9 cellular contexts compared by ENCODE assay signal in genomic region chr17:40418428-40418706, GRCh38. TPM values are rescaled to one million over a fixed set of nuclear protein-coding genes. Genes with fewer than 3 reads are reported as not detected.
DNase-seq lines count a peak whose midpoint lies in the region; ATAC-seq and TF ChIP-seq lines count a peak whose summit lies in the region.
"Had no signal": no experiment of that assay in that cellular context is flagged by ENCODE, and none has a peak within 500 bp of the region (broad histone marks: within the 10 kb centered on the region; RNA-seq: fewer than 3 reads in every experiment).

No MANE protein-coding gene starts in this region.

- H3K4me1 Mint-ChIP-seq in activated naive CD4-positive, alpha-beta T cell treated with anti-CD3 and anti-CD28 coated beads for 36 hours (ENCODE audit: low read depth) = peaks cover 26% of the 10 kb centered on the region
- H3K4me1 Mint-ChIP-seq in mesothelial cell of epicardium = peaks cover 17% of the 10 kb centered on the region

- 66% methylated on average over 16 of the region's 16 CpGs for WGBS in urinary bladder

- no peaks in the 10 kb centered on the region for H3K4me1 ChIP-seq in urinary bladder (ENCODE audit: insufficient read depth)

- ATAC-seq in HG02759 (IDR thresholded peaks at IDR 0.05; ENCODE audit: unreplicated experiment) = no peak

- H3K27ac ChIP-seq in urinary bladder (ENCODE audit: low read depth) = no peak overlapping the region

- peak overlapping the region; percentile 49 to 51 for H3K4me3 ChIP-seq in cardiac fibroblast (replicated peaks in 1 of 2; ENCODE audit: low read depth in 2 of 2, low read length in 2 of 2)
- peak overlapping the region; percentile 27 for H3K4me3 ChIP-seq in urinary bladder (ENCODE audit: low read depth, low read length)

- CTCF ChIA-PET in activated naive CD4-positive, alpha-beta T cell treated with anti-CD3 and anti-CD28 coated beads for 36 hours (lab: Charles Lee) = interaction anchor here (0.6 to 8.7 kb wide), 18 partner anchors 11 to 197 kb away, joined by 3 to 81 read pairs (median 4); partner anchors contain the start of gene IGFBP4

- H3K36me3 Mint-ChIP-seq in activated naive CD4-positive, alpha-beta T cell treated with anti-CD3 and anti-CD28 coated beads for 36 hours (ENCODE audit: low read depth) = peaks cover 22% of the 10 kb centered on the region
- H3K36me3 Mint-ChIP-seq in mesothelial cell of epicardium = no peaks in the 10 kb centered on the region

- intact Hi-C loops in activated naive CD4-positive, alpha-beta T cell treated with anti-CD3 and anti-CD28 coated beads for 36 hours (cut with micrococcal nuclease) = loop anchor here (1.0 kb wide), 2 partner anchors 115 to 143 kb away; no protein-coding TSS in a partner anchor

- TF ChIP-seq CTCF in cardiac fibroblast (IDR thresholded peaks at IDR 0.05; ENCODE audit: low read depth, low read length) (no peak), mesothelial cell of epicardium (IDR thresholded peaks at IDR 0.05; ENCODE audit: unreplicated experiment) (no peak)

- peaks cover 2% of the 10 kb centered on the region for H3K27me3 Mint-ChIP-seq in activated naive CD4-positive, alpha-beta T cell treated with anti-CD3 and anti-CD28 coated beads for 36 hours (ENCODE audit: low read depth)
- H3K27me3 Mint-ChIP-seq in mesothelial cell of epicardium (ENCODE audit: low read depth) = no peaks in the 10 kb centered on the region

- no peak for DNase-seq in activated naive CD4-positive, alpha-beta T cell treated with anti-CD3 and anti-CD28 coated beads for 36 hours
- DNase-seq in activated naive CD4-positive, alpha-beta T cell treated with Interleukin-2 at 50 U/mL for 16 hours = no peak
- DNase-seq in cardiac fibroblast (ENCODE audit: low read depth in 2 of 2) = no peak
- DNase-seq in mesothelial cell of epicardium (ENCODE audit: low spot score in 2 of 2, unreplicated experiment in 2 of 2) = peak in 1 of 2 experiments; percentile 37
- DNase-seq in NK-92 treated with Interleukin-12 subunit alpha and Interleukin-12 subunit beta, amount 100 ng/mL, for 24 hours (lab: John Stamatoyannopoulos, UW) = no peak
- DNase-seq in iPS-NIHi11 (ENCODE audit: low spot score) = no peak

- H3K9me3 Mint-ChIP-seq in activated naive CD4-positive, alpha-beta T cell treated with anti-CD3 and anti-CD28 coated beads for 36 hours = no peaks in the 10 kb centered on the region
- H3K9me3 Mint-ChIP-seq in mesothelial cell of epicardium = no peaks in the 10 kb centered on the region

- no peaks in the 10 kb centered on the region for H3K36me3 ChIP-seq in urinary bladder (ENCODE audit: insufficient read depth)

- H3K4me3 Mint-ChIP-seq in activated naive CD4-positive, alpha-beta T cell treated with anti-CD3 and anti-CD28 coated beads for 36 hours = peak overlapping the region; percentile 98
- peak overlapping the region; percentile 99 for H3K4me3 Mint-ChIP-seq in mesothelial cell of epicardium

- H3K27ac Mint-ChIP-seq in activated naive CD4-positive, alpha-beta T cell treated with anti-CD3 and anti-CD28 coated beads for 36 hours = peak overlapping the region; percentile 90
- H3K27ac Mint-ChIP-seq in mesothelial cell of epicardium = peak overlapping the region; percentile 95

RNA-seq across cellular contexts. Expression of gene TOP2A, which starts 0.7 kb away (rescaled TPM):
- total RNA-seq in activated naive CD4-positive, alpha-beta T cell treated with anti-CD3 and anti-CD28 coated beads for 36 hours = 100 to 1,000 TPM; 410 to 416 TPM
- 79.4 to 91.0 TPM (median 85.3 TPM) in 3 replicates for total RNA-seq in mesothelial cell of epicardium
- 105 TPM for total RNA-seq in urinary bladder
- polyA plus RNA-seq in urinary bladder = 1.5 TPM

RNA-seq across cellular contexts. Expression of gene IGFBP4, which starts 24.9 kb away (rescaled TPM):
- total RNA-seq in activated naive CD4-positive, alpha-beta T cell treated with anti-CD3 and anti-CD28 coated beads for 36 hours = 1 to 10 TPM; 8.8 to 9.2 TPM
- total RNA-seq in mesothelial cell of epicardium (106 to 111 TPM (median 108 TPM) in 3 replicates), urinary bladder (111 TPM)
- polyA plus RNA-seq in urinary bladder = 488 TPM

RNA-seq across cellular contexts. Expression of gene GJD3, which starts 53.8 kb away (rescaled TPM):
- not detected for total RNA-seq in activated naive CD4-positive, alpha-beta T cell treated with anti-CD3 and anti-CD28 coated beads for 36 hours
- total RNA-seq in mesothelial cell of epicardium (0.27 TPM in 1 of 3 replicates, not detected in the others), urinary bladder (not detected)
- 1.1 TPM for polyA plus RNA-seq in urinary bladder
- total RNA-seq: Daoy had no signal

Comparison
In these comparisons a context has a peak if more than half of its experiments do, and no peak if none do; other contexts are left out.
1. RNA of gene IGFBP4, which starts 24.9 kb away (total RNA-seq): 111 TPM in urinary bladder (single experiment) and 106 to 111 TPM in mesothelial cell of epicardium; 8.8 to 9.2 TPM in activated naive CD4-positive, alpha-beta T cell treated with anti-CD3 and anti-CD28 coated beads for 36 hours; every median in the first group is over 10 times any median in the second.